Comparison of ENCODE assay signal across 1 cellular context in the genomic region with DNA sequence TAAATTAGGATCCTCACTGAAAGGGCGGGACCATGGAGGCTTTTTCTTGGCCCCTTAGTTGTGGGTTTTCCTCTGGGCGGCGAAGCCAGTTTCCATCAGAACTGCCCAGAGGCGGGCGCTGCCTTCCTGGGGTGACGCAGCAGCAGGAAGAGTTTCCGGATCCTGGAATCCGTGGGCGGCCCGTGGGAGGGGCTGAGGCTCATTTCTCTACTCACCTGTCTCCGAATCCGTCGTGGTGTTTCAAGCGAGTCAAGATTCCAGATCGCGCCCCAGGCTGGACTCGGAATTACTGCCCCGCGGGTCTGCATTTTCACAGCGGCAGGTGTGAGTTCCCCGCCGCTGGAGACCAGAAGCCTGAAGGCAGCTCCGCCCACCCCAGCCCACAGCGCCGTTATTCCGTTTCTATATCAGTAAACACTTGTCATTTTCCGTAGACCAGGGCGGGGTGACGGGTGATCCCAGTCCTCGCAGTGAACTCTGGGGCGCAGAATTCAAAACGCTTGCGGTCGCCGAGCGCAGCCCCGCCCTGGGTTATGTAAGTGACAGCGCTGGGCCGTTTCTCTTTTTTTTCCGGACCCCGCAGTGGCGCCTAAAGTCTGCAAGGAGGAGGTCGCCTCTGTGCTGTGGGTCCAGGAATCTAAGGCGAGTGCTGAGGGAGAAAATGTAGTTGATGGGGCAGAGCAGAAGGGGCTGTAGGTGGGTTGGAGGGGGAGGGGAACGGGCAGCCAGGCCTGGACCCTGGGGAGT.
TF ChIP-seq lines count a peak whose summit lies in the region.

No MANE protein-coding gene starts in this region.

TF ChIP-seq in HepG2, 621 proteins besides CTCF, POLR2A, EP300 and RAD21 (continued from another document and continues in another):
- TF ChIP-seq, protein P1, sequence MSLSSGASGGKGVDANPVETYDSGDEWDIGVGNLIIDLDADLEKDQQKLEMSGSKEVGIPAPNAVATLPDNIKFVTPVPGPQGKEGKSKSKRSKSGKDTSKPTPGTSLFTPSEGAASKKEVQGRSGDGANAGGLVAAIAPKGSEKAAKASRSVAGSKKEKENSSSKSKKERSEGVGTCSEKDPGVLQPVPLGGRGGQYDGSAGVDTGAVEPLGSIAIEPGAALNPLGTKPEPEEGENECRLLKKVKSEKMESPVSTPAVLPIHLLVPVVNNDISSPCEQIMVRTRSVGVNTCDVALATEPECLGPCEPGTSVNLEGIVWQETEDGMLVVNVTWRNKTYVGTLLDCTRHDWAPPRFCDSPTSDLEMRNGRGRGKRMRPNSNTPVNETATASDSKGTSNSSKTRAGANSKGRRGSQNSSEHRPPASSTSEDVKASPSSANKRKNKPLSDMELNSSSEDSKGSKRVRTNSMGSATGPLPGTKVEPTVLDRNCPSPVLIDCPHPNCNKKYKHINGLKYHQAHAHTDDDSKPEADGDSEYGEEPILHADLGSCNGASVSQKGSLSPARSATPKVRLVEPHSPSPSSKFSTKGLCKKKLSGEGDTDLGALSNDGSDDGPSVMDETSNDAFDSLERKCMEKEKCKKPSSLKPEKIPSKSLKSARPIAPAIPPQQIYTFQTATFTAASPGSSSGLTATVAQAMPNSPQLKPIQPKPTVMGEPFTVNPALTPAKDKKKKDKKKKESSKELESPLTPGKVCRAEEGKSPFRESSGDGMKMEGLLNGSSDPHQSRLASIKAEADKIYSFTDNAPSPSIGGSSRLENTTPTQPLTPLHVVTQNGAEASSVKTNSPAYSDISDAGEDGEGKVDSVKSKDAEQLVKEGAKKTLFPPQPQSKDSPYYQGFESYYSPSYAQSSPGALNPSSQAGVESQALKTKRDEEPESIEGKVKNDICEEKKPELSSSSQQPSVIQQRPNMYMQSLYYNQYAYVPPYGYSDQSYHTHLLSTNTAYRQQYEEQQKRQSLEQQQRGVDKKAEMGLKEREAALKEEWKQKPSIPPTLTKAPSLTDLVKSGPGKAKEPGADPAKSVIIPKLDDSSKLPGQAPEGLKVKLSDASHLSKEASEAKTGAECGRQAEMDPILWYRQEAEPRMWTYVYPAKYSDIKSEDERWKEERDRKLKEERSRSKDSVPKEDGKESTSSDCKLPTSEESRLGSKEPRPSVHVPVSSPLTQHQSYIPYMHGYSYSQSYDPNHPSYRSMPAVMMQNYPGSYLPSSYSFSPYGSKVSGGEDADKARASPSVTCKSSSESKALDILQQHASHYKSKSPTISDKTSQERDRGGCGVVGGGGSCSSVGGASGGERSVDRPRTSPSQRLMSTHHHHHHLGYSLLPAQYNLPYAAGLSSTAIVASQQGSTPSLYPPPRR (CRISPR knock-in tag; IDR thresholded peaks at IDR 0.05; ENCODE audit: borderline replicate concordance) = no peak
- TF ChIP-seq, protein P2, sequence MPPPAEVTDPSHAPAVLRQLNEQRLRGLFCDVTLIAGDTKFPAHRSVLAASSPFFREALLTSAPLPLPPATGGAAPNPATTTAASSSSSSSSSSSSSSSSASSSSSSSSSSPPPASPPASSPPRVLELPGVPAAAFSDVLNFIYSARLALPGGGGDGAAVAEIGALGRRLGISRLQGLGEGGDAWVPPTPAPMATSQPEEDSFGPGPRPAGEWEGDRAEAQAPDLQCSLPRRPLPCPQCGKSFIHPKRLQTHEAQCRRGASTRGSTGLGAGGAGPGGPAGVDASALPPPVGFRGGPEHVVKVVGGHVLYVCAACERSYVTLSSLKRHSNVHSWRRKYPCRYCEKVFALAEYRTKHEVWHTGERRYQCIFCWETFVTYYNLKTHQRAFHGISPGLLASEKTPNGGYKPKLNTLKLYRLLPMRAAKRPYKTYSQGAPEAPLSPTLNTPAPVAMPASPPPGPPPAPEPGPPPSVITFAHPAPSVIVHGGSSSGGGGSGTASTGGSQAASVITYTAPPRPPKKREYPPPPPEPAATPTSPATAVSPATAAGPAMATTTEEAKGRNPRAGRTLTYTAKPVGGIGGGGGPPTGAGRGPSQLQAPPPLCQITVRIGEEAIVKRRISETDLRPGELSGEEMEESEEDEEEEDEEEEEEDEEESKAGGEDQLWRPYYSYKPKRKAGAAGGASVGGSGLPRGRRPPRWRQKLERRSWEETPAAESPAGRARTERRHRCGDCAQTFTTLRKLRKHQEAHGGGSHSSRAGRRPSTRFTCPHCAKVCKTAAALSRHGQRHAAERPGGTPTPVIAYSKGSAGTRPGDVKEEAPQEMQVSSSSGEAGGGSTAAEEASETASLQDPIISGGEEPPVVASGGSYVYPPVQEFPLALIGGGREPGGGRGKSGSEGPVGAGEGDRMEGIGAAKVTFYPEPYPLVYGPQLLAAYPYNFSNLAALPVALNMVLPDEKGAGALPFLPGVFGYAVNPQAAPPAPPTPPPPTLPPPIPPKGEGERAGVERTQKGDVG (CRISPR knock-in tag; IDR thresholded peaks at IDR 0.05; ENCODE audit: borderline replicate concordance) = no peak
- TF ChIP-seq ZNF589 (CRISPR knock-in tag; conservative IDR thresholded peaks at IDR 0.05) = peak; percentile 60; the same call in 1 of the 2 replicates
- TF ChIP-seq MXD4 (CRISPR knock-in tag; IDR thresholded peaks at IDR 0.05) = peak; percentile 58; the same call in 1 of the 2 replicates
- 0 out of 2 replicates have a peak, but pooled peaks have one; percentile 48 for TF ChIP-seq FOXK1 (CRISPR knock-in tag; IDR thresholded peaks at IDR 0.05; ENCODE audit: borderline replicate concordance, low read depth)
- peak; percentile 73 for TF ChIP-seq PHF21A (CRISPR knock-in tag; IDR thresholded peaks at IDR 0.05)
- TF ChIP-seq HNRNPH1 (optimal IDR thresholded peaks at IDR 0.05; ENCODE audit: low read depth, low read length) = no peak
- TF ChIP-seq ZNF768 (CRISPR knock-in tag; IDR thresholded peaks at IDR 0.05) = no peak
- TF ChIP-seq, protein P3, sequence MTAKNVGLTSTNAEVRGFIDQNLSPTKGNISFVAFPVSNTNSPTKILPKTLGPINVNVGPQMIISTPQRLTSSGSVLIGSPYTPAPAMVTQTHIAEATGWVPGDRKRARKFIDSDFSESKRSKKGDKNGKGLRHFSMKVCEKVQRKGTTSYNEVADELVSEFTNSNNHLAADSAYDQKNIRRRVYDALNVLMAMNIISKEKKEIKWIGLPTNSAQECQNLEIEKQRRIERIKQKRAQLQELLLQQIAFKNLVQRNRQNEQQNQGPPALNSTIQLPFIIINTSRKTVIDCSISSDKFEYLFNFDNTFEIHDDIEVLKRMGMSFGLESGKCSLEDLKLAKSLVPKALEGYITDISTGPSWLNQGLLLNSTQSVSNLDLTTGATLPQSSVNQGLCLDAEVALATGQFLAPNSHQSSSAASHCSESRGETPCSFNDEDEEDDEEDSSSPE (CRISPR knock-in tag; IDR thresholded peaks at IDR 0.05) = peak; percentile 89
- TF ChIP-seq EEA1 (CRISPR knock-in tag; IDR thresholded peaks at IDR 0.05; ENCODE audit: borderline replicate concordance) = no peak
- TF ChIP-seq, protein P4, sequence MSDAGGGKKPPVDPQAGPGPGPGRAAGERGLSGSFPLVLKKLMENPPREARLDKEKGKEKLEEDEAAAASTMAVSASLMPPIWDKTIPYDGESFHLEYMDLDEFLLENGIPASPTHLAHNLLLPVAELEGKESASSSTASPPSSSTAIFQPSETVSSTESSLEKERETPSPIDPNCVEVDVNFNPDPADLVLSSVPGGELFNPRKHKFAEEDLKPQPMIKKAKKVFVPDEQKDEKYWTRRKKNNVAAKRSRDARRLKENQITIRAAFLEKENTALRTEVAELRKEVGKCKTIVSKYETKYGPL (CRISPR knock-in tag; IDR thresholded peaks at IDR 0.05) = peak; percentile 97
- TF ChIP-seq ZFP41 (CRISPR knock-in tag; IDR thresholded peaks at IDR 0.05; ENCODE audit: borderline replicate concordance) = no peak
- TF ChIP-seq NFRKB (IDR thresholded peaks at IDR 0.05) = no peak
- no peak for TF ChIP-seq IKZF4 (CRISPR knock-in tag; IDR thresholded peaks at IDR 0.05; ENCODE audit: borderline replicate concordance, low read depth, not compliant biosample characterization)
- TF ChIP-seq NFKB2 (CRISPR knock-in tag; IDR thresholded peaks at IDR 0.05; ENCODE audit: borderline replicate concordance) = peak; percentile 5; the same call in 1 of the 2 replicates
- TF ChIP-seq ZC3H13 (CRISPR knock-in tag; IDR thresholded peaks at IDR 0.05) = peak; percentile 63; the same call in 1 of the 2 replicates
- TF ChIP-seq SIN3A (IDR thresholded peaks at IDR 0.05; ENCODE audit: borderline replicate concordance, low read depth, low read length) = no peak; the same call in 1 of the 2 replicates
- 0 out of 2 replicates have a peak, but pooled peaks have one; percentile 40 for TF ChIP-seq PHF8 (CRISPR knock-in tag; IDR thresholded peaks at IDR 0.05)
- TF ChIP-seq ZMYM4 (CRISPR knock-in tag; IDR thresholded peaks at IDR 0.05) = 0 out of 2 replicates have a peak, but pooled peaks have one; percentile 37
- TF ChIP-seq, protein P5, sequence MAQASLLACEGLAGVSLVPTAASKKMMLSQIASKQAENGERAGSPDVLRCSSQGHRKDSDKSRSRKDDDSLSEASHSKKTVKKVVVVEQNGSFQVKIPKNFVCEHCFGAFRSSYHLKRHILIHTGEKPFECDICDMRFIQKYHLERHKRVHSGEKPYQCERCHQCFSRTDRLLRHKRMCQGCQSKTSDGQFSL (CRISPR knock-in tag; IDR thresholded peaks at IDR 0.05) = no peak
- no peak; the same call in 1 of the 2 replicates for TF ChIP-seq ARNTL (CRISPR knock-in tag; IDR thresholded peaks at IDR 0.05)
- 0 out of 2 replicates have a peak, but pooled peaks have one; percentile 29 for TF ChIP-seq FOSL2 (CRISPR knock-in tag; IDR thresholded peaks at IDR 0.05)
- TF ChIP-seq PAWR (CRISPR knock-in tag; IDR thresholded peaks at IDR 0.05; ENCODE audit: borderline replicate concordance) = no peak
- peak; percentile 47; the same call in 1 of the 2 replicates for TF ChIP-seq HOXA3 (CRISPR knock-in tag; IDR thresholded peaks at IDR 0.05)
- TF ChIP-seq ZNF326 (CRISPR knock-in tag; IDR thresholded peaks at IDR 0.05; ENCODE audit: borderline replicate concordance) = no peak
- TF ChIP-seq NFYB (CRISPR knock-in tag; IDR thresholded peaks at IDR 0.05) = no peak
- TF ChIP-seq, protein P6, sequence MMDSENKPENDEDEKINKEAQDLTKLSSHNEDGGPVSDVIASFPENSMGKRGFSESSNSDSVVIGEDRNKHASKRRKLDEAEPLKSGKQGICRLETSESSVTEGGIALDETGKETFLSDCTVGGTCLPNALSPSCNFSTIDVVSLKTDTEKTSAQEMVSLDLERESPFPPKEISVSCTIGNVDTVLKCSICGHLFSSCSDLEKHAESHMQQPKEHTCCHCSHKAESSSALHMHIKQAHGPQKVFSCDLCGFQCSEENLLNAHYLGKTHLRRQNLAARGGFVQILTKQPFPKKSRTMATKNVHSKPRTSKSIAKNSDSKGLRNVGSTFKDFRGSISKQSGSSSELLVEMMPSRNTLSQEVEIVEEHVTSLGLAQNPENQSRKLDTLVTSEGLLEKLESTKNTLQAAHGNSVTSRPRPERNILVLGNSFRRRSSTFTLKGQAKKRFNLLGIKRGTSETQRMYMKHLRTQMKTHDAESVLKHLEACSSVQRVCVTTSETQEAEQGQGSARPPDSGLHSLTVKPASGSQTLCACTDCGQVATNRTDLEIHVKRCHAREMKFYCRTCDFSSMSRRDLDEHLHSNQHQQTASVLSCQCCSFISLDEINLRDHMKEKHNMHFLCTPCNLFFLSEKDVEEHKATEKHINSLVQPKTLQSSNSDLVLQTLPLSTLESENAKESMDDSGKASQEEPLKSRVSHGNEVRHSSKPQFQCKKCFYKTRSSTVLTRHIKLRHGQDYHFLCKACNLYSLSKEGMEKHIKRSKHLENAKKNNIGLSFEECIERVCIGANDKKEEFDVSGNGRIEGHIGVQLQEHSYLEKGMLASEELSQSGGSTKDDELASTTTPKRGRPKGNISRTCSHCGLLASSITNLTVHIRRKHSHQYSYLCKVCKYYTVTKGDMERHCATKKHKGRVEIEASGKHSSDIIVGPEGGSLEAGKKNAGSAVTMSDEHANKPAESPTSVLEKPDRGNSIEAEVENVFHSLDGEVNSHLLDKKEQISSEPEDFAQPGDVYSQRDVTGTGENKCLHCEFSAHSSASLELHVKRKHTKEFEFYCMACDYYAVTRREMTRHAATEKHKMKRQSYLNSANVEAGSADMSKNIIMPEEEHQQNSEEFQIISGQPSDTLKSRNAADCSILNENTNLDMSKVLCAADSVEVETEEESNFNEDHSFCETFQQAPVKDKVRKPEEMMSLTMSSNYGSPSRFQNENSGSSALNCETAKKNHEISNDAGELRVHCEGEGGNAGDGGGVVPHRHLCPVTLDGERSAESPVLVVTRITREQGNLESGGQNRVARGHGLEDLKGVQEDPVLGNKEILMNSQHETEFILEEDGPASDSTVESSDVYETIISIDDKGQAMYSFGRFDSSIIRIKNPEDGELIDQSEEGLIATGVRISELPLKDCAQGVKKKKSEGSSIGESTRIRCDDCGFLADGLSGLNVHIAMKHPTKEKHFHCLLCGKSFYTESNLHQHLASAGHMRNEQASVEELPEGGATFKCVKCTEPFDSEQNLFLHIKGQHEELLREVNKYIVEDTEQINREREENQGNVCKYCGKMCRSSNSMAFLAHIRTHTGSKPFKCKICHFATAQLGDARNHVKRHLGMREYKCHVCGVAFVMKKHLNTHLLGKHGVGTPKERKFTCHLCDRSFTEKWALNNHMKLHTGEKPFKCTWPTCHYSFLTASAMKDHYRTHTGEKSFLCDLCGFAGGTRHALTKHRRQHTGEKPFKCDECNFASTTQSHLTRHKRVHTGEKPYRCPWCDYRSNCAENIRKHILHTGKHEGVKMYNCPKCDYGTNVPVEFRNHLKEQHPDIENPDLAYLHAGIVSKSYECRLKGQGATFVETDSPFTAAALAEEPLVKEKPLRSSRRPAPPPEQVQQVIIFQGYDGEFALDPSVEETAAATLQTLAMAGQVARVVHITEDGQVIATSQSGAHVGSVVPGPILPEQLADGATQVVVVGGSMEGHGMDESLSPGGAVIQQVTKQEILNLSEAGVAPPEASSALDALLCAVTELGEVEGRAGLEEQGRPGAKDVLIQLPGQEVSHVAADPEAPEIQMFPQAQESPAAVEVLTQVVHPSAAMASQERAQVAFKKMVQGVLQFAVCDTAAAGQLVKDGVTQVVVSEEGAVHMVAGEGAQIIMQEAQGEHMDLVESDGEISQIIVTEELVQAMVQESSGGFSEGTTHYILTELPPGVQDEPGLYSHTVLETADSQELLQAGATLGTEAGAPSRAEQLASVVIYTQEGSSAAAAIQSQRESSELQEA (CRISPR knock-in tag; IDR thresholded peaks at IDR 0.05; ENCODE audit: not compliant biosample characterization) = no peak
- TF ChIP-seq ZMAT3 (CRISPR knock-in tag; conservative IDR thresholded peaks at IDR 0.05) = peak; percentile 87
- peak; percentile 11; the same call in 1 of the 2 replicates for TF ChIP-seq ZNF607 (CRISPR knock-in tag; IDR thresholded peaks at IDR 0.05; ENCODE audit: borderline replicate concordance)
- TF ChIP-seq ZNF446 (CRISPR knock-in tag; IDR thresholded peaks at IDR 0.05) = no peak
- 0 out of 2 replicates have a peak, but pooled peaks have one; percentile 66 for TF ChIP-seq ZNF557 (CRISPR knock-in tag; IDR thresholded peaks at IDR 0.05)
- no peak for TF ChIP-seq ZNF615 (CRISPR knock-in tag; IDR thresholded peaks at IDR 0.05; ENCODE audit: borderline replicate concordance)
- TF ChIP-seq ASH2L (IDR thresholded peaks at IDR 0.05; ENCODE audit: insufficient read length, low read depth, low read length) = peak; percentile 80
- TF ChIP-seq, protein P7, sequence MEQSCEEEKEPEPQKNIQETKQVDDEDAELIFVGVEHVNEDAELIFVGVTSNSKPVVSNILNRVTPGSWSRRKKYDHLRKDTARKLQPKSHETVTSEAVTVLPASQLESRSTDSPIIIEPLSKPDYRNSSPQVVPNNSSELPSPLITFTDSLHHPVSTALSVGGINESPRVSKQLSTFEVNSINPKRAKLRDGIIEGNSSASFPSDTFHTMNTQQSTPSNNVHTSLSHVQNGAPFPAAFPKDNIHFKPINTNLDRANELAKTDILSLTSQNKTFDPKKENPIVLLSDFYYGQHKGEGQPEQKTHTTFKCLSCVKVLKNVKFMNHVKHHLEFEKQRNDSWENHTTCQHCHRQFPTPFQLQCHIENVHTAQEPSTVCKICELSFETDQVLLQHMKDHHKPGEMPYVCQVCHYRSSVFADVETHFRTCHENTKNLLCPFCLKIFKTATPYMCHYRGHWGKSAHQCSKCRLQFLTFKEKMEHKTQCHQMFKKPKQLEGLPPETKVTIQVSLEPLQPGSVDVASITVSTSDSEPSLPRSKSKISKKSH (CRISPR knock-in tag; IDR thresholded peaks at IDR 0.05; ENCODE audit: borderline replicate concordance) = no peak
- TF ChIP-seq NCOA2 (CRISPR knock-in tag; IDR thresholded peaks at IDR 0.05) = peak; percentile 57; the same call in 1 of the 2 replicates
